Comparison of ENCODE assay signal across 29 cellular contexts in the genomic region with DNA sequence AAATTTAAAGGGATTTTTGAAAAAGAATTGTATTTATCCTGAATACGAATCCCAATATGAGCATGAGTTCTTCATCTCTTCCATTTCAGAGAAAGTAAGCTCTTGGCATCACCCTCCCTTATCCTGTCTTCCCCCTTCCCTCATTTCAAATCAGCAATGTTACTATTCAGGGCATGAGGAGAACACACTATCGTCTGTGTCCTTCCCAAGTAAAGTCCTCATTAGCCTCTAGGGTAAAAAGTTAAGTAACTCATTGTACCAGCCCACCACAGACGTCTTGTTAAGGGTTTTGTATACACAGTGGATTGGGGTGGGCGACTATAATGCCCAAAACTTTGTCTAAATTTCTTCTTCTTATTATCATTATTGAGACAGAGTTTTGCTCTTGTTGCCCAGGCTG. TPM values are rescaled to one million over a fixed set of nuclear protein-coding genes. Genes with fewer than 3 reads are reported as not detected.
A peak's percentile ranks its signal among the peaks of the same experiment; 100 is the strongest.
DNase-seq lines count a peak whose midpoint lies in the region; ATAC-seq, FAIRE-seq and TF ChIP-seq lines count a peak whose summit lies in the region.
"Had no signal": no experiment of that assay in that cellular context is flagged by ENCODE, and none has a peak within 500 bp of the region (broad histone marks: within the 10 kb centered on the region; RNA-seq: fewer than 3 reads in every experiment).

No MANE protein-coding gene starts in this region.

- H3K36me3 ChIP-seq in ascending aorta, result peaks cover 35 to 36% of the 10 kb centered on the region in 2 donors

- H3K4me1 Mint-ChIP-seq in natural killer cell (peaks cover 66% of the 10 kb centered on the region in 2 donors), immature natural killer cell (peaks cover 72 to 91% of the 10 kb centered on the region in 2 donors)
- H3K4me1 Mint-ChIP-seq in natural killer cell treated with Interleukin-12 subunit alpha and Interleukin-12 subunit beta and Interleukin-15 and Interleukin-18, amount 100 ng/mL, for 72 hours (ENCODE audit: low read depth in 2 of 2), result peaks cover 51 to 56% of the 10 kb centered on the region in 2 donors
- H3K4me1 Mint-ChIP-seq in activated CD8-positive, alpha-beta T cell treated with anti-CD3 and anti-CD28 coated beads, Interleukin-2, amount 10 ng/mL, durations not matched to agents 7 days and 5 days (ENCODE audit: low read depth), result peaks cover 73% of the 10 kb centered on the region

- no peaks in the 10 kb centered on the region for H3K9me3 Mint-ChIP-seq in natural killer cell
- H3K9me3 Mint-ChIP-seq in natural killer cell treated with Interleukin-12 subunit alpha and Interleukin-12 subunit beta and Interleukin-15 and Interleukin-18, amount 100 ng/mL, for 72 hours, result no peaks in the 10 kb centered on the region
- no peaks in the 10 kb centered on the region for H3K9me3 Mint-ChIP-seq in immature natural killer cell
- no peaks in the 10 kb centered on the region for H3K9me3 Mint-ChIP-seq in activated CD8-positive, alpha-beta T cell treated with anti-CD3 and anti-CD28 coated beads, Interleukin-2, amount 10 ng/mL, durations not matched to agents 7 days and 5 days (ENCODE audit: insufficient read depth)
- H3K9me3 Mint-ChIP-seq: H9 had no signal

- peak overlapping the region; percentile 29 to 75 for H3K27ac Mint-ChIP-seq in natural killer cell
- peak overlapping the region in 1 of 2 donors; percentile 32 for H3K27ac Mint-ChIP-seq in natural killer cell treated with Interleukin-12 subunit alpha and Interleukin-12 subunit beta and Interleukin-15 and Interleukin-18, amount 100 ng/mL, for 72 hours
- H3K27ac Mint-ChIP-seq in immature natural killer cell, result peak overlapping the region in 4 of 6 donors; percentile 16 to 65 (median 27)
- no peak overlapping the region for H3K27ac Mint-ChIP-seq in activated CD8-positive, alpha-beta T cell treated with anti-CD3 and anti-CD28 coated beads, Interleukin-2, amount 10 ng/mL, durations not matched to agents 7 days and 5 days
- H3K27ac Mint-ChIP-seq: H9 had no signal

- TF ChIP-seq CTCF in natural killer cell (IDR thresholded peaks at IDR 0.05), result no peak
- TF ChIP-seq CTCF in ascending aorta (IDR thresholded peaks at IDR 0.05), result no peak

- H3K36me3 Mint-ChIP-seq in natural killer cell, result peaks cover 19% of the 10 kb centered on the region
- peaks cover 42% of the 10 kb centered on the region for H3K36me3 Mint-ChIP-seq in natural killer cell treated with Interleukin-12 subunit alpha and Interleukin-12 subunit beta and Interleukin-15 and Interleukin-18, amount 100 ng/mL, for 72 hours
- H3K36me3 Mint-ChIP-seq in immature natural killer cell, result peaks cover 13 to 32% (median 14%) of the 10 kb centered on the region in 3 donors
- peaks cover 80% of the 10 kb centered on the region for H3K36me3 Mint-ChIP-seq in activated CD8-positive, alpha-beta T cell treated with anti-CD3 and anti-CD28 coated beads, Interleukin-2, amount 10 ng/mL, durations not matched to agents 7 days and 5 days (ENCODE audit: low read depth)

- ATAC-seq in natural killer cell, result no peak
- no peak for ATAC-seq in natural killer cell treated with Interleukin-12 subunit alpha and Interleukin-12 subunit beta and Interleukin-15 and Interleukin-18, amount 100 ng/mL, for 72 hours
- ATAC-seq in activated CD8-positive, alpha-beta T cell treated with anti-CD3 and anti-CD28 coated beads, Interleukin-2, amount 10 ng/mL, durations not matched to agents 7 days and 5 days, result no peak
- ATAC-seq: foreskin keratinocyte, left colon had no signal

- peaks cover 0 to 50% of the 10 kb centered on the region in 2 donors for H3K4me1 ChIP-seq in ascending aorta

- H3K4me3 Mint-ChIP-seq in natural killer cell (no peak overlapping the region), immature natural killer cell (no peak overlapping the region)
- no peak overlapping the region for H3K4me3 Mint-ChIP-seq in natural killer cell treated with Interleukin-12 subunit alpha and Interleukin-12 subunit beta and Interleukin-15 and Interleukin-18, amount 100 ng/mL, for 72 hours
- no peak overlapping the region for H3K4me3 Mint-ChIP-seq in activated CD8-positive, alpha-beta T cell treated with anti-CD3 and anti-CD28 coated beads, Interleukin-2, amount 10 ng/mL, durations not matched to agents 7 days and 5 days
- H3K4me3 Mint-ChIP-seq: activated T-cell treated with anti-CD3 and anti-CD28 coated beads, Interleukin-2, amount 50 U/mL, for 24 hours; H9 had no signal

- peak overlapping the region; percentile 16 to 29 for H3K27ac ChIP-seq in ascending aorta
- H3K27ac ChIP-seq: BLaER1, cardiac muscle cell, esophagus muscularis mucosa, foreskin keratinocyte, skin epidermis, tibial nerve had no signal

- H3K4me3 ChIP-seq in ascending aorta, result no peak overlapping the region
- H3K4me3 ChIP-seq: BLaER1, cardiac muscle cell, esophagus muscularis mucosa, skin epidermis, tibial nerve had no signal

- intact Hi-C loops in natural killer cell (cut with micrococcal nuclease) (no loop called here), ascending aorta (cut with DNase I) (no loop called here)

- no peak for TF ChIP-seq POLR2A in GM12892 (IDR thresholded peaks at IDR 0.05; ENCODE audit: low read depth, low read length)

- H3K27me3 ChIP-seq in ascending aorta, result no peaks in the 10 kb centered on the region
- H3K27me3 ChIP-seq: BLaER1, cardiac muscle cell, esophagus muscularis mucosa, foreskin keratinocyte, tibial nerve had no signal

- DNase-seq in natural killer cell, result no peak
- DNase-seq in natural killer cell treated with Interleukin-12 subunit alpha and Interleukin-12 subunit beta and Interleukin-15 and Interleukin-18, amount 100 ng/mL, for 72 hours (ENCODE audit: low spot score), result no peak
- no peak for DNase-seq in ascending aorta (ENCODE audit: low spot score in 2 of 2)
- DNase-seq in immature natural killer cell, result no peak
- no peak for DNase-seq in activated CD8-positive, alpha-beta T cell treated with anti-CD3 and anti-CD28 coated beads, Interleukin-2, amount 10 ng/mL, durations not matched to agents 7 days and 5 days
- no peak for DNase-seq in GM12892 (ENCODE audit: insufficient read length)
- DNase-seq in HuH-7 (ENCODE audit: low spot score), result no peak
- DNase-seq: activated CD4-positive, CD25-positive, alpha-beta regulatory T cell treated with anti-CD3 and anti-CD28 coated beads, Interleukin-2, amount 50 U/mL, for 72 hours; activated CD8-positive, alpha-beta memory T cell treated with anti-CD3 and anti-CD28 coated beads for 24 hours; activated naive CD4-positive, alpha-beta T cell treated with Interleukin-2 at 50 U/mL for 16 hours; activated T-cell treated with anti-CD3 and anti-CD28 coated beads, Interleukin-2, amount 50 U/mL, for 24 hours; anterior cingulate cortex; cortex of kidney; foreskin keratinocyte; H9; hippocampal formation; left colon; NCI-H1694; NCI-H2171; NCI-H510A; SHP77 treated with DMSO at 0.1 percent for 48 hours had no signal

- H3K27me3 Mint-ChIP-seq in natural killer cell (ENCODE audit: low read depth in 2 of 2), result no peaks in the 10 kb centered on the region
- no peaks in the 10 kb centered on the region for H3K27me3 Mint-ChIP-seq in natural killer cell treated with Interleukin-12 subunit alpha and Interleukin-12 subunit beta and Interleukin-15 and Interleukin-18, amount 100 ng/mL, for 72 hours
- H3K27me3 Mint-ChIP-seq in immature natural killer cell (ENCODE audit: low read depth in 3 of 3), result no peaks in the 10 kb centered on the region
- no peaks in the 10 kb centered on the region for H3K27me3 Mint-ChIP-seq in activated CD8-positive, alpha-beta T cell treated with anti-CD3 and anti-CD28 coated beads, Interleukin-2, amount 10 ng/mL, durations not matched to agents 7 days and 5 days (ENCODE audit: low read depth)
- H3K27me3 Mint-ChIP-seq: activated T-cell treated with anti-CD3 and anti-CD28 coated beads, Interleukin-2, amount 50 U/mL, for 24 hours had no signal

- POLR2A ChIA-PET in activated CD8-positive, alpha-beta T cell treated with anti-CD3 and anti-CD28 coated beads, Interleukin-2, amount 10 ng/mL, durations not matched to agents 7 days and 5 days (lab: Charles Lee), result interaction anchor here (0.7 kb wide), 1 partner anchor 324 kb away, joined by 3 read pairs; no protein-coding TSS in a partner anchor

- FAIRE-seq in GM12892 (lab: Jason Lieb, UNC), result no peak
- FAIRE-seq: D721Med, GM18507 had no signal

- H3K9me3 ChIP-seq in ascending aorta, result no peaks in the 10 kb centered on the region
- H3K9me3 ChIP-seq: BLaER1, esophagus muscularis mucosa, tibial nerve had no signal

- CTCF ChIA-PET in activated CD8-positive, alpha-beta T cell treated with anti-CD3 and anti-CD28 coated beads, Interleukin-2, amount 10 ng/mL, durations not matched to agents 7 days and 5 days (lab: Charles Lee), result interaction anchor here (4.2 kb wide), 1 partner anchor 20 kb away, joined by 27 read pairs; no protein-coding TSS in a partner anchor

RNA-seq across cellular contexts. Expression of a gene that starts 14.8 kb away (rescaled TPM):
- 100 to 1,000 TPM in 2 of 3 donors, 10 to 100 TPM in 1; 98.1 to 132 (median 105) TPM for total RNA-seq in natural killer cell
- total RNA-seq in natural killer cell treated with Interleukin-12 subunit alpha and Interleukin-12 subunit beta and Interleukin-15 and Interleukin-18, amount 100 ng/mL, for 72 hours, result 100 to 1,000 TPM; 110 to 135 TPM
- total RNA-seq in ascending aorta, result 134 TPM
- 100 to 1,000 TPM; 423 to 653 (median 503) TPM for polyA plus RNA-seq in immature natural killer cell
- total RNA-seq in activated CD8-positive, alpha-beta T cell treated with anti-CD3 and anti-CD28 coated beads, Interleukin-2, amount 10 ng/mL, durations not matched to agents 7 days and 5 days, result 100 to 1,000 TPM; 148 to 153 TPM
- 81.0 TPM for polyA plus RNA-seq in GM12892 (2012; ENCODE audit: missing spikeins)

RNA-seq across cellular contexts. Expression of a gene that starts 19.4 kb away (rescaled TPM):
- total RNA-seq in natural killer cell (10 to 100 TPM; 72.0 to 87.7 (median 72.8) TPM), ascending aorta (18.2 TPM)
- 100 to 1,000 TPM in 1 of 2 donors, 10 to 100 TPM in 1; 93.4 to 111 TPM for total RNA-seq in natural killer cell treated with Interleukin-12 subunit alpha and Interleukin-12 subunit beta and Interleukin-15 and Interleukin-18, amount 100 ng/mL, for 72 hours
- polyA plus RNA-seq in immature natural killer cell, result 100 to 1,000 TPM in 1 of 3 donors, 10 to 100 TPM in 2; 45.3 to 110 (median 47.1) TPM
- total RNA-seq in activated CD8-positive, alpha-beta T cell treated with anti-CD3 and anti-CD28 coated beads, Interleukin-2, amount 10 ng/mL, durations not matched to agents 7 days and 5 days, result 100 to 1,000 TPM in 1 of 2 experiments, 10 to 100 TPM in 1; 95.5 to 101 TPM
- polyA plus RNA-seq in GM12892 (2012; ENCODE audit: missing spikeins), result 69.6 TPM

RNA-seq across cellular contexts. Expression of a gene that starts 22.8 kb away (rescaled TPM):
- total RNA-seq in natural killer cell (not detected), ascending aorta (not detected)
- total RNA-seq in natural killer cell treated with Interleukin-12 subunit alpha and Interleukin-12 subunit beta and Interleukin-15 and Interleukin-18, amount 100 ng/mL, for 72 hours, result not detected
- under 1 TPM in 2 of 3 donors, not detected in 1; 0.08 to 0.13 TPM for polyA plus RNA-seq in immature natural killer cell
- total RNA-seq in activated CD8-positive, alpha-beta T cell treated with anti-CD3 and anti-CD28 coated beads, Interleukin-2, amount 10 ng/mL, durations not matched to agents 7 days and 5 days, result not detected
- 0.06 TPM for polyA plus RNA-seq in GM12892 (2012; ENCODE audit: missing spikeins)
- total RNA-seq: foreskin keratinocyte, H9, omental fat pad, tibial nerve had no signal
- polyA plus RNA-seq: foreskin keratinocyte had no signal

RNA-seq across cellular contexts. Expression of a gene that starts 47.4 kb away (rescaled TPM):
- total RNA-seq in natural killer cell, result 100 to 1,000 TPM in 1 of 3 donors, 10 to 100 TPM in 2; 76.9 to 110 (median 85.5) TPM
- 10 to 100 TPM; 42.2 to 43.7 TPM for total RNA-seq in natural killer cell treated with Interleukin-12 subunit alpha and Interleukin-12 subunit beta and Interleukin-15 and Interleukin-18, amount 100 ng/mL, for 72 hours
- 35.2 TPM for total RNA-seq in ascending aorta
- 10 to 100 TPM; 18.5 to 41.0 (median 22.4) TPM for polyA plus RNA-seq in immature natural killer cell
- 10 to 100 TPM; 47.5 to 49.3 TPM for total RNA-seq in activated CD8-positive, alpha-beta T cell treated with anti-CD3 and anti-CD28 coated beads, Interleukin-2, amount 10 ng/mL, durations not matched to agents 7 days and 5 days
- polyA plus RNA-seq in GM12892 (2012; ENCODE audit: missing spikeins), result 25.2 TPM
